Comparison of ENCODE assay signal across 8 cellular contexts in genomic region chr16:67456383-67457140, GRCh38. TPM values are rescaled to one million over a fixed set of nuclear protein-coding genes. Genes with fewer than 3 reads are reported as not detected.
DNase-seq lines count a peak whose midpoint lies in the region; ATAC-seq and TF ChIP-seq lines count a peak whose summit lies in the region.

No MANE protein-coding gene starts in this region.

- peaks cover 12% of the 10 kb centered on the region for H3K4me1 ChIP-seq in CD4-positive, alpha-beta memory T cell (ENCODE audit: insufficient read depth, low read length)
- H3K4me1 ChIP-seq in esophagus squamous epithelium = peaks cover 51 to 75% (median 64%) of the 10 kb centered on the region in 3 donors
- peaks cover 9 to 21% of the 10 kb centered on the region in 2 experiments for H3K4me1 ChIP-seq in neutrophil (ENCODE audit: control insufficient read depth in 1 of 2, insufficient read depth in 1 of 2, low read depth in 1 of 2, low read length in 1 of 2)

- TF ChIP-seq POLR2A in esophagus squamous epithelium (IDR thresholded peaks at IDR 0.05) = peak in 1 of 4 donors; percentile 18

- H3K4me3 ChIP-seq in CD4-positive, alpha-beta memory T cell (ENCODE audit: low read length in 2 of 2) = no peak overlapping the region
- H3K4me3 ChIP-seq in esophagus squamous epithelium (no peak overlapping the region), neutrophil (ENCODE audit: low read depth in 1 of 2, low read length in 1 of 2) (no peak overlapping the region)

- peaks cover 12 to 31% (median 23%) of the 10 kb centered on the region in 4 donors for H3K4me1 Mint-ChIP-seq in CD4-positive, alpha-beta memory T cell

- DNase-seq in CD4-positive, alpha-beta memory T cell = peak in 1 of 5 donors; percentile 8
- peak; percentile 30 to 76 for DNase-seq in NCI-H446 (lab: John Stamatoyannopoulos, UW)
- no peak for DNase-seq in esophagus squamous epithelium (lab: John Stamatoyannopoulos, UW)
- DNase-seq in NCI-H345 treated with DMSO at 0.1 percent for 48 hours (lab: John Stamatoyannopoulos, UW; ENCODE audit: unreplicated experiment) = no peak

- WGBS in esophagus squamous epithelium, 2 donors = 24 to 36% methylated on average over 4 to 6 of the region's 7 CpGs

- no peaks in the 10 kb centered on the region for H3K9me3 Mint-ChIP-seq in CD4-positive, alpha-beta memory T cell

- peaks cover 20% of the 10 kb centered on the region for H3K36me3 ChIP-seq in CD4-positive, alpha-beta memory T cell (ENCODE audit: insufficient read depth, low read length)
- peaks cover 0 to 24% (median 14%) of the 10 kb centered on the region in 3 donors for H3K36me3 ChIP-seq in esophagus squamous epithelium
- peaks cover 91% of the 10 kb centered on the region for H3K36me3 ChIP-seq in neutrophil

- no peaks in the 10 kb centered on the region for H3K27me3 Mint-ChIP-seq in CD4-positive, alpha-beta memory T cell

- ATAC-seq in HG03571 (IDR thresholded peaks at IDR 0.05; ENCODE audit: unreplicated experiment) (no peak), GM18517 (IDR thresholded peaks at IDR 0.05; ENCODE audit: unreplicated experiment) (no peak), HG02571 (IDR thresholded peaks at IDR 0.05; ENCODE audit: unreplicated experiment) (no peak)

- POLR2A ChIA-PET in CD4-positive, alpha-beta memory T cell (lab: Charles Lee; ENCODE audit: partially characterized antibody) = no interaction called here

- intact Hi-C loops in CD4-positive, alpha-beta memory T cell (cut with micrococcal nuclease) = no loop called here
- intact Hi-C loops in esophagus squamous epithelium (cut with DNase I) = no loop called here

- H3K27me3 ChIP-seq in CD4-positive, alpha-beta memory T cell (ENCODE audit: insufficient read depth, low read length) = no peaks in the 10 kb centered on the region
- no peaks in the 10 kb centered on the region for H3K27me3 ChIP-seq in esophagus squamous epithelium
- no peaks in the 10 kb centered on the region for H3K27me3 ChIP-seq in neutrophil

- H3K9me3 ChIP-seq in CD4-positive, alpha-beta memory T cell (ENCODE audit: control insufficient read depth in 1 of 2, low read length in 2 of 2) = no peaks in the 10 kb centered on the region
- no peaks in the 10 kb centered on the region for H3K9me3 ChIP-seq in esophagus squamous epithelium
- H3K9me3 ChIP-seq in neutrophil = no peaks in the 10 kb centered on the region

- peaks cover 4 to 25% of the 10 kb centered on the region in 2 donors for H3K36me3 Mint-ChIP-seq in CD4-positive, alpha-beta memory T cell

- no peak overlapping the region for H3K27ac ChIP-seq in CD4-positive, alpha-beta memory T cell (ENCODE audit: low read depth, low read length)
- H3K27ac ChIP-seq in esophagus squamous epithelium = peak overlapping the region; percentile 64 to 88 (median 80)
- H3K27ac ChIP-seq in neutrophil = peak overlapping the region; percentile 25

- TF ChIP-seq CTCF in esophagus squamous epithelium (IDR thresholded peaks at IDR 0.05) (peak in 5 of 6 experiments; percentile 54 to 79 (median 73)), neutrophil (IDR thresholded peaks at IDR 0.05) (no peak)

- CTCF ChIA-PET in CD4-positive, alpha-beta memory T cell (lab: Charles Lee; ENCODE audit: partially characterized antibody) = no interaction called here

- peak overlapping the region in 5 of 7 donors; percentile 33 to 87 (median 70) for H3K27ac Mint-ChIP-seq in CD4-positive, alpha-beta memory T cell

- H3K4me3 Mint-ChIP-seq in CD4-positive, alpha-beta memory T cell = no peak overlapping the region

RNA-seq across cellular contexts. Expression of gene ATP6V0D1, which starts 24.4 kb away (rescaled TPM):
- total RNA-seq in CD4-positive, alpha-beta memory T cell = 10 to 100 TPM; 42.8 to 49.0 TPM
- 100 to 1,000 TPM in 1 of 2 donors, 10 to 100 TPM in 1; 92.8 to 133 TPM for polyA plus RNA-seq in CD4-positive, alpha-beta memory T cell
- total RNA-seq in esophagus squamous epithelium = 100 to 1,000 TPM in 3 of 4 donors, 10 to 100 TPM in 1; 99.4 to 158 (median 131) TPM

RNA-seq across cellular contexts. Expression of gene HSD11B2, which starts 25.6 kb away (rescaled TPM):
- not detected for total RNA-seq in CD4-positive, alpha-beta memory T cell
- under 1 TPM in 1 of 2 donors, not detected in 1; 0.29 TPM for polyA plus RNA-seq in CD4-positive, alpha-beta memory T cell
- total RNA-seq in esophagus squamous epithelium = 10 to 100 TPM in 1 of 4 donors, 1 to 10 TPM in 3; 2.1 to 13.0 (median 6.7) TPM

RNA-seq across cellular contexts. Expression of gene AGRP, which starts 26.8 kb away (rescaled TPM):
- total RNA-seq in CD4-positive, alpha-beta memory T cell = not detected
- polyA plus RNA-seq in CD4-positive, alpha-beta memory T cell = not detected
- not detected for total RNA-seq in esophagus squamous epithelium

RNA-seq across cellular contexts. Expression of gene ZDHHC1, which starts 40.3 kb away (rescaled TPM):
- not detected for total RNA-seq in CD4-positive, alpha-beta memory T cell
- not detected for polyA plus RNA-seq in CD4-positive, alpha-beta memory T cell
- 10 to 100 TPM in 1 of 4 donors, 1 to 10 TPM in 3; 2.5 to 11.1 (median 3.8) TPM for total RNA-seq in esophagus squamous epithelium

Comparison
In these comparisons a context has a peak if more than half of its experiments do, and no peak if none do; other contexts are left out.
1. DNase-seq: peak in NCI-H446 (2 of 2); none in esophagus squamous epithelium (single experiment) and NCI-H345 treated with DMSO at 0.1 percent for 48 hours (single experiment).